In the genomic region with DNA sequence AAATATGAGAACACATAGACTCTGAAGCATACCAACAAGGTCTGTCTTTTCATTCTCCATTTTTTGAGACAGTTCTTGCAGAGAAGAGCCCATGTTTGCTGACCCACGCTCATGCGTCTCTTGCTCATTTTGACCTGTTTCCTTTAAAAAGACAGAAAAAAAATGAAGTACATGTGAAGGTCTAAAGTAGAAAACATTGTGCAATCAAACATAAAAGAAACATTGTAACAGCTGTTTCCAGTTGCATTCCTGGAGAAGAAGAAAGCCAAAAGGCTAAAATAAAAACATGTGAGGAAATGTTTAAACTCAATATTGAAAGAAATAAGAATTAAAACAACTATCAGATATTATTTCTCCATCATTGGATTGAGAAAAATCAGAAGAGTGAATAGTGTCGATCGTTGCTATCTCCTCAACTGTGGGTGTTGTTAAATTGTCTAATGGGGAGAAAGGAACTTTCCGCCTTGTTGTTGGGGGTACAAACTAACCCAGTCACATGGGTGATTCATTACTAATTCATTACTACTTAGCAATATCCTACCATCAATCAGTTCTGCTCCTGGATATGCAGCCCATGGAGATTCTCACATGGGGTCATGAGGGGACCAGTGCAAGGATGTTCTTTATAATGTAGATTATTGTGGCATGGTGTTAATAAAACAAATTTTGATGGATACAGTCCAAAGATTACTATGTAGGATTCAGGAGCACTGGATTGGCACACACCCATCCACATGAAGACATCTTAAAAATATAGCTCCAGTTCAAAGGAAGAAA, we compare ENCODE assay signal across 19 cellular contexts. TPM values are rescaled to one million over a fixed set of nuclear protein-coding genes. Genes with fewer than 3 reads are reported as not detected.
DNase-seq lines count a peak whose midpoint lies in the region; ATAC-seq and TF ChIP-seq lines count a peak whose summit lies in the region.
"Had no signal": no experiment of that assay in that cellular context is flagged by ENCODE, and none has a peak within 500 bp of the region (broad histone marks: within the 10 kb centered on the region; RNA-seq: fewer than 3 reads in every experiment).

No MANE protein-coding gene starts in this region.

- H3K9me3 ChIP-seq in heart left ventricle (peaks cover 0 to 54% (median 8%) of the 10 kb centered on the region in 12 donors), right atrium auricular region (peaks cover 0 to 46% of the 10 kb centered on the region in 2 donors), tibial nerve (peaks cover 0 to 9% (median 0%) of the 10 kb centered on the region in 4 donors)
- H3K9me3 ChIP-seq: body of pancreas, thyroid gland had no signal

- H3K27ac ChIP-seq in heart left ventricle (peak overlapping the region in 10 of 12 donors; percentile 19 to 65 (median 54)), right atrium auricular region (peak overlapping the region in 1 of 2 donors; percentile 57), tibial nerve (peak overlapping the region in 2 of 4 donors; percentile 56)
- H3K27ac ChIP-seq: thyroid gland had no signal

- H3K4me3 ChIP-seq in heart left ventricle = no peak overlapping the region
- no peak overlapping the region for H3K4me3 ChIP-seq in right atrium auricular region
- H3K4me3 ChIP-seq in astrocyte of the cerebellum (ENCODE audit: low read depth, low read length) = no peak overlapping the region
- H3K4me3 ChIP-seq in tibial nerve = no peak overlapping the region
- H3K4me3 ChIP-seq: body of pancreas, thyroid gland had no signal

- TF ChIP-seq POLR2A in heart left ventricle (IDR thresholded peaks at IDR 0.05) = no peak
- TF ChIP-seq POLR2A in tibial nerve (IDR thresholded peaks at IDR 0.05) = no peak

- peaks cover 0 to 14% (median 0%) of the 10 kb centered on the region in 9 donors for H3K36me3 ChIP-seq in heart left ventricle
- H3K36me3 ChIP-seq in right atrium auricular region = peaks cover 10% of the 10 kb centered on the region
- peaks cover 0 to 27% (median 0%) of the 10 kb centered on the region in 3 donors for H3K36me3 ChIP-seq in tibial nerve
- H3K36me3 ChIP-seq: thyroid gland had no signal

- DNase-seq in heart left ventricle (no peak), right atrium auricular region (ENCODE audit: low spot score) (no peak), astrocyte of the cerebellum (ENCODE audit: low read depth) (peak; percentile 33), iris pigment epithelial cell (ENCODE audit: low read depth) (peak; percentile 81), tibial nerve (ENCODE audit: low spot score in 2 of 2) (no peak), NCI-H82 treated with DMSO at 0.1 percent for 48 hours (lab: John Stamatoyannopoulos, UW; ENCODE audit: unreplicated experiment) (no peak)
- DNase-seq: activated effector memory CD4-positive, alpha-beta T cell treated with anti-CD3 and anti-CD28 coated beads, Interleukin-2, amount 50 U/mL, for 16 hours; body of pancreas; Calu3; effector memory CD8-positive, alpha-beta T cell; head of caudate nucleus; KBM-7; NCI-H1436 treated with DMSO at 0.1 percent for 48 hours; NCI-H345; stimulated activated CD4-positive, alpha-beta T cell treated with anti-CD3 and anti-CD28 coated beads, Interleukin-1b, Interleukin-23, amount 100 ng/mL, for 48 hours; thyroid gland had no signal

- ATAC-seq in heart left ventricle (peak in 3 of 4 donors; percentile 20 to 53 (median 22)), esophagus mucosa (no peak), GM19328 (IDR thresholded peaks at IDR 0.05; ENCODE audit: unreplicated experiment) (no peak)
- ATAC-seq: body of pancreas; effector memory CD8-positive, alpha-beta T cell had no signal

- intact Hi-C loops in heart left ventricle (cut with DNase I) = loop anchor here in 1 of 10 donors (10.0 kb wide), 1 partner anchor 276 kb away; no protein-coding TSS in a partner anchor

- H3K4me1 ChIP-seq in heart left ventricle (peaks cover 0 to 32% (median 11%) of the 10 kb centered on the region in 12 donors), right atrium auricular region (peaks cover 0 to 9% of the 10 kb centered on the region in 2 donors), tibial nerve (peaks cover 0 to 26% (median 8%) of the 10 kb centered on the region in 4 donors)

- H3K27me3 ChIP-seq in heart left ventricle = no peaks in the 10 kb centered on the region
- H3K27me3 ChIP-seq in right atrium auricular region = no peaks in the 10 kb centered on the region
- H3K27me3 ChIP-seq in tibial nerve = no peaks in the 10 kb centered on the region
- H3K27me3 ChIP-seq: body of pancreas, thyroid gland had no signal

- peak; percentile 27 to 76 for TF ChIP-seq EP300 in tibial nerve (IDR thresholded peaks at IDR 0.05)

- WGBS in heart left ventricle, 4 donors = 68 to 80% (median 73%) methylated on average over 5 of the region's 5 CpGs
- WGBS in tibial nerve, 2 donors = 50 to 55% methylated on average over 5 of the region's 5 CpGs

- in situ Hi-C loops in astrocyte of the cerebellum (cut with HindIII; ENCODE audit: low sequenced_read_pairs) = no loop called here

- no peak for TF ChIP-seq CTCF in heart left ventricle (IDR thresholded peaks at IDR 0.05)
- TF ChIP-seq CTCF in right atrium auricular region (IDR thresholded peaks at IDR 0.05) = no peak
- no peak for TF ChIP-seq CTCF in astrocyte of the cerebellum (IDR thresholded peaks at IDR 0.05; ENCODE audit: low read depth, low read length, missing control alignments)
- no peak for TF ChIP-seq CTCF in tibial nerve (IDR thresholded peaks at IDR 0.05)

RNA-seq across cellular contexts. Expression of a gene that starts 9.5 kb away (rescaled TPM):
- total RNA-seq in heart left ventricle (10 to 100 TPM in 6 of 9 donors, 1 to 10 TPM in 3; 4.2 to 19.9 (median 11.4) TPM), right atrium auricular region (10 to 100 TPM; 11.3 to 11.8 TPM), tibial nerve (100 to 1,000 TPM; 108 to 170 (median 124) TPM), esophagus mucosa (1.3 TPM)
- polyA plus RNA-seq in heart left ventricle = 10 to 100 TPM in 1 of 2 donors, 1 to 10 TPM in 1; 2.4 to 11.2 TPM
- total RNA-seq: activated CD8-positive, alpha-beta memory T cell treated with anti-CD3 and anti-CD28 coated beads for 36 hours; Calu3 had no signal

Comparison
In these comparisons a context has a peak if more than half of its experiments do, and no peak if none do; other contexts are left out.
1. ATAC-seq: peak in heart left ventricle (3 of 4); none in esophagus mucosa (single experiment) and GM19328 (single experiment).
2. DNase-seq: peak in astrocyte of the cerebellum (single experiment) and iris pigment epithelial cell (single experiment); none in heart left ventricle (0 of 5), right atrium auricular region (single experiment), tibial nerve (0 of 2) and NCI-H82 treated with DMSO at 0.1 percent for 48 hours (single experiment).
3. RNA of a gene that starts 9.5 kb away (total RNA-seq): 108 to 170 TPM in tibial nerve; 11.3 to 11.8 TPM in right atrium auricular region, 4.2 to 19.9 TPM in heart left ventricle and 1.3 TPM in esophagus mucosa (single experiment); every median in the first group is over 4 times any median in the second.